ENCODE assay signal across 13 cellular contexts in genomic region chr10:34985823-34986222, GRCh38.
DNase-seq lines count a peak whose midpoint lies in the region; ATAC-seq, FAIRE-seq and TF ChIP-seq lines count a peak whose summit lies in the region.
"Had no signal": no experiment of that assay in that cellular context is flagged by ENCODE, and none has a peak within 500 bp of the region (broad histone marks: within the 10 kb centered on the region; RNA-seq: fewer than 3 reads in every experiment).

No MANE protein-coding gene starts in this region.

- no peak overlapping the region for H3K23ac ChIP-seq in H1 (ENCODE audit: insufficient read length)

- H3K9me3 Mint-ChIP-seq in osteocyte (ENCODE audit: unreplicated experiment) (peaks cover 18% of the 10 kb centered on the region), natural killer cell (peaks cover 3 to 5% of the 10 kb centered on the region in 2 donors)
- H3K9me3 Mint-ChIP-seq in naive thymus-derived CD8-positive, alpha-beta T cell: peaks cover 0 to 37% (median 19%) of the 10 kb centered on the region in 9 donors
- H3K9me3 Mint-ChIP-seq: activated naive CD4-positive, alpha-beta T cell treated with anti-CD3 and anti-CD28 coated beads, Interleukin-2, amount 50 U/mL, for 24 hours had no signal

- H2BK120ac ChIP-seq in H1 (replicated peaks; ENCODE audit: low read depth, low read length): no peak overlapping the region

- no peak overlapping the region for H4K5ac ChIP-seq in H1 (ENCODE audit: insufficient read length, low read depth, low read length)

- H3K36me3 ChIP-seq in H1 (ENCODE audit: control insufficient read depth in 2 of 4, insufficient read depth in 4 of 4, low read length in 3 of 4): no peaks in the 10 kb centered on the region
- H3K36me3 ChIP-seq: tibial nerve had no signal

- no peaks in the 10 kb centered on the region for H3K4me1 Mint-ChIP-seq in osteocyte (ENCODE audit: unreplicated experiment)
- H3K4me1 Mint-ChIP-seq in naive thymus-derived CD8-positive, alpha-beta T cell: no peaks in the 10 kb centered on the region
- H3K4me1 Mint-ChIP-seq in natural killer cell: no peaks in the 10 kb centered on the region
- H3K4me1 Mint-ChIP-seq: activated naive CD4-positive, alpha-beta T cell treated with anti-CD3 and anti-CD28 coated beads, Interleukin-2, amount 50 U/mL, for 24 hours had no signal

- H3K79me1 ChIP-seq in H1 (ENCODE audit: low read depth, low read length): no peaks in the 10 kb centered on the region

- H3K27ac ChIP-seq in H1 (ENCODE audit: low read depth, low read length): no peak overlapping the region
- H3K27ac ChIP-seq: tibial nerve had no signal

- TF ChIP-seq EP300 in H1 (IDR thresholded peaks at IDR 0.05; ENCODE audit: borderline replicate concordance in 1 of 2, low read depth in 2 of 2, low read length in 2 of 2): no peak

- H3K14ac ChIP-seq in H1 (ENCODE audit: insufficient read length): no peak overlapping the region

- H3K18ac ChIP-seq in H1 (ENCODE audit: extremely low read depth, low read length): no peak overlapping the region

- no peak overlapping the region for H2BK15ac ChIP-seq in H1 (ENCODE audit: low read length)

- H3K4me3 Mint-ChIP-seq in osteocyte (ENCODE audit: unreplicated experiment): no peak overlapping the region
- no peak overlapping the region for H3K4me3 Mint-ChIP-seq in naive thymus-derived CD8-positive, alpha-beta T cell
- H3K4me3 Mint-ChIP-seq in natural killer cell: no peak overlapping the region
- H3K4me3 Mint-ChIP-seq: activated naive CD4-positive, alpha-beta T cell treated with anti-CD3 and anti-CD28 coated beads, Interleukin-2, amount 50 U/mL, for 24 hours had no signal

- H2AK5ac ChIP-seq in H1 (ENCODE audit: low read depth, low read length): no peak overlapping the region

- H3K4me2 ChIP-seq in H1 (ENCODE audit: insufficient read depth in 1 of 2, low read depth in 2 of 2, low read length in 2 of 2): no peak overlapping the region

- H4K8ac ChIP-seq in H1 (ENCODE audit: extremely low read depth, insufficient read depth, low read length): no peak overlapping the region

- H3K4me1 ChIP-seq in H1 (replicated peaks in 1 of 4; ENCODE audit: control insufficient read depth in 3 of 4, insufficient read depth in 4 of 4, low read length in 3 of 4): no peaks in the 10 kb centered on the region
- H3K4me1 ChIP-seq: tibial nerve had no signal

- POLR2A ChIA-PET in H1 (lab: Charles Lee; ENCODE audit: partially characterized antibody): no interaction called here
- POLR2A ChIA-PET in naive thymus-derived CD8-positive, alpha-beta T cell (lab: Charles Lee): no interaction called here

- H2BK20ac ChIP-seq in H1 (ENCODE audit: low read length): no peak overlapping the region

- peaks cover 5 to 7% of the 10 kb centered on the region in 2 experiments; a peak in 2 of 4 replicates for H3K9me3 ChIP-seq in H1 (ENCODE audit: insufficient read depth in 2 of 2, low read depth in 1 of 2, low read length in 1 of 2)

- TF ChIP-seq POLR2A in H1 (IDR thresholded peaks at IDR 0.05; ENCODE audit: control extremely low read depth in 1 of 2, low read depth in 2 of 2, low read length in 2 of 2): no peak

- FAIRE-seq in H1 (lab: Jason Lieb, UNC): peak; percentile 66

- H4K20me1 ChIP-seq in H1 (replicated peaks in 1 of 2; ENCODE audit: control insufficient read depth in 1 of 2, insufficient read depth in 2 of 2, low read length in 2 of 2): no peaks in the 10 kb centered on the region

- no peak overlapping the region for H2BK12ac ChIP-seq in H1 (ENCODE audit: low read depth, low read length)

- intact Hi-C loops in natural killer cell (cut with micrococcal nuclease): no loop called here

- CTCF ChIA-PET in H1 (lab: Charles Lee; ENCODE audit: partially characterized antibody): interaction anchor here (0.7 to 2.5 kb wide), 13 partner anchors 9 to 333 kb away, joined by 3 to 20 read pairs (median 4); no protein-coding TSS in a partner anchor

- H4K91ac ChIP-seq in H1 (replicated peaks; ENCODE audit: insufficient read length, low read length): no peak overlapping the region

- TF ChIP-seq CTCF in H1 (IDR thresholded peaks at IDR 0.05; ENCODE audit: control extremely low read depth in 1 of 3, insufficient read depth in 1 of 3, low read depth in 1 of 3, low read length in 3 of 3) (peak; percentile 59 to 69 (median 62)), osteocyte (IDR thresholded peaks at IDR 0.05) (peak; percentile 32), natural killer cell (IDR thresholded peaks at IDR 0.05) (no peak)

- no peaks in the 10 kb centered on the region for H3K79me2 ChIP-seq in H1 (ENCODE audit: control insufficient read depth in 1 of 2, insufficient read depth in 2 of 2, low read length in 2 of 2)

- ATAC-seq in GM21576 (IDR thresholded peaks at IDR 0.05; ENCODE audit: unreplicated experiment) (no peak), natural killer cell (no peak)
- ATAC-seq in naive thymus-derived CD8-positive, alpha-beta T cell: no peak

- H3K4ac ChIP-seq in H1 (replicated peaks; ENCODE audit: insufficient read length, low read depth, low read length): no peak overlapping the region

- H3K36me3 Mint-ChIP-seq in osteocyte (ENCODE audit: unreplicated experiment): peaks cover 1% of the 10 kb centered on the region
- peaks cover 0 to 22% (median 4%) of the 10 kb centered on the region in 3 donors for H3K36me3 Mint-ChIP-seq in naive thymus-derived CD8-positive, alpha-beta T cell
- H3K36me3 Mint-ChIP-seq in natural killer cell: no peaks in the 10 kb centered on the region

- no peak overlapping the region for H3K4me3 ChIP-seq in H1 (ENCODE audit: extremely low read depth in 1 of 4, insufficient read depth in 2 of 4, low read depth in 3 of 4, low read length in 4 of 4)
- H3K4me3 ChIP-seq: tibial nerve had no signal

- H3K27ac Mint-ChIP-seq in osteocyte (ENCODE audit: unreplicated experiment): no peak overlapping the region
- H3K27ac Mint-ChIP-seq in naive thymus-derived CD8-positive, alpha-beta T cell: peak overlapping the region in 1 of 10 donors; percentile 9
- no peak overlapping the region for H3K27ac Mint-ChIP-seq in natural killer cell
- H3K27ac Mint-ChIP-seq: activated naive CD4-positive, alpha-beta T cell treated with anti-CD3 and anti-CD28 coated beads, Interleukin-2, amount 50 U/mL, for 24 hours had no signal

- no peak overlapping the region for H2AFZ ChIP-seq in H1 (ENCODE audit: low read length)

- H2BK5ac ChIP-seq in H1 (ENCODE audit: low read depth, low read length): no peak overlapping the region

- H3K27me3 ChIP-seq in H1 (replicated peaks in 1 of 4; ENCODE audit: control insufficient read depth in 3 of 4, extremely low read depth in 1 of 4, insufficient read depth in 3 of 4, low read length in 3 of 4): no peaks in the 10 kb centered on the region
- H3K27me3 ChIP-seq: tibial nerve had no signal

- 84% methylated on average over 2 of the region's 2 CpGs; no CpG with 5 or more reads in 1 of the 2 experiments for WGBS in H1 (ENCODE audit: extremely low coverage in 1 of 2, insufficient coverage in 1 of 2, insufficient read length in 1 of 2, insufficient replicate concordance in 2 of 2, low coverage in 1 of 2, low lambda C conversion rate in 2 of 2, missing lambda C conversion rate in 1 of 2), 2 experiments

- H3K23me2 ChIP-seq in H1 (ENCODE audit: low read depth, low read length): no peaks in the 10 kb centered on the region

- no peak overlapping the region for H3K9ac ChIP-seq in H1 (replicated peaks in 1 of 4; ENCODE audit: extremely low read depth in 1 of 4, low read depth in 3 of 4, low read length in 3 of 4)

- DNase-seq in NCI-H2029 treated with DMSO at 0.1 percent for 48 hours (lab: John Stamatoyannopoulos, UW) (peak; percentile 7), NCI-H2029 (lab: John Stamatoyannopoulos, UW) (no peak), NAMALWA (ENCODE audit: low spot score) (peak; percentile 49), H1 (ENCODE audit: low read depth in 1 of 2, low spot score in 2 of 2) (no peak), osteocyte (ENCODE audit: extremely low spot score, unreplicated experiment) (no peak), natural killer cell (no peak)
- DNase-seq in naive thymus-derived CD8-positive, alpha-beta T cell: no peak
- DNase-seq: activated CD4-positive, CD25-positive, alpha-beta regulatory T cell; foreskin melanocyte; stimulated activated CD4-positive, alpha-beta T cell treated with anti-CD3 and anti-CD28 coated beads, Interleukin-2, amount 100 ng/mL, for 24 hours had no signal

- TF ChIP-seq RAD21 in H1 (IDR thresholded peaks at IDR 0.05 in 1 of 2, conservative IDR thresholded peaks at IDR 0.05 in 1 of 2; ENCODE audit: low read depth in 2 of 2, low read length in 2 of 2): peak; percentile 87 to 90

- H3K27me3 Mint-ChIP-seq in osteocyte (ENCODE audit: unreplicated experiment) (no peaks in the 10 kb centered on the region), natural killer cell (ENCODE audit: low read depth in 2 of 2) (no peaks in the 10 kb centered on the region)
- peaks cover 0 to 3% (median 0%) of the 10 kb centered on the region in 5 donors for H3K27me3 Mint-ChIP-seq in naive thymus-derived CD8-positive, alpha-beta T cell
- H3K27me3 Mint-ChIP-seq: activated naive CD4-positive, alpha-beta T cell treated with anti-CD3 and anti-CD28 coated beads, Interleukin-2, amount 50 U/mL, for 24 hours had no signal

- H3K56ac ChIP-seq in H1 (replicated peaks; ENCODE audit: insufficient read length, low read depth, low read length): no peak overlapping the region

Comparison
In these comparisons a context has a peak if more than half of its experiments do, and no peak if none do; other contexts are left out.
1. DNase-seq: peak in NCI-H2029 treated with DMSO at 0.1 percent for 48 hours (single experiment) and NAMALWA (single experiment); none in NCI-H2029 (single experiment), H1 (0 of 2), osteocyte (single experiment), naive thymus-derived CD8-positive, alpha-beta T cell (0 of 10) and natural killer cell (single experiment).